In the genomic region with DNA sequence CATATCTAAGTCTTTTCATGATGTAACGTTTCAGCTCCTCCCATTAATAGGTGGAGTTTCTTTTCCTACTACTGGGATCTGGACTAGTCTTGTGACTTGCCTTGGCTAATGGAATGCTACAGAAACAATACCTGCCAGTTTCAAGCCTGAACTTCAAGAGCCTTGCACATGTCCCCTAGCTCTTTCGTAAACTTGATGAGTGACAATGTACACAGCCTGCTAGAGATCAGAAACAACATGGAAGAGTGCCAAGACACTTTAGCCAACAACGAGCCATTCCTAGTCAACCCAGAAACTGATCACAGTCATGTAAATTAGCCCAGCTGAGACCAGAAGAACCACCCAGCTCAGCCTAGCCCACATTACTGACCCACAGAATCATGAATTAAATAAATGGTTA, we compare ENCODE assay signal across 1 cellular context.
TF ChIP-seq lines count a peak whose summit lies in the region.

No MANE protein-coding gene starts in this region.

TF ChIP-seq in HepG2, 621 proteins besides CTCF, POLR2A, EP300 and RAD21 (continued from another document and continues in another):
- TF ChIP-seq, protein P1, sequence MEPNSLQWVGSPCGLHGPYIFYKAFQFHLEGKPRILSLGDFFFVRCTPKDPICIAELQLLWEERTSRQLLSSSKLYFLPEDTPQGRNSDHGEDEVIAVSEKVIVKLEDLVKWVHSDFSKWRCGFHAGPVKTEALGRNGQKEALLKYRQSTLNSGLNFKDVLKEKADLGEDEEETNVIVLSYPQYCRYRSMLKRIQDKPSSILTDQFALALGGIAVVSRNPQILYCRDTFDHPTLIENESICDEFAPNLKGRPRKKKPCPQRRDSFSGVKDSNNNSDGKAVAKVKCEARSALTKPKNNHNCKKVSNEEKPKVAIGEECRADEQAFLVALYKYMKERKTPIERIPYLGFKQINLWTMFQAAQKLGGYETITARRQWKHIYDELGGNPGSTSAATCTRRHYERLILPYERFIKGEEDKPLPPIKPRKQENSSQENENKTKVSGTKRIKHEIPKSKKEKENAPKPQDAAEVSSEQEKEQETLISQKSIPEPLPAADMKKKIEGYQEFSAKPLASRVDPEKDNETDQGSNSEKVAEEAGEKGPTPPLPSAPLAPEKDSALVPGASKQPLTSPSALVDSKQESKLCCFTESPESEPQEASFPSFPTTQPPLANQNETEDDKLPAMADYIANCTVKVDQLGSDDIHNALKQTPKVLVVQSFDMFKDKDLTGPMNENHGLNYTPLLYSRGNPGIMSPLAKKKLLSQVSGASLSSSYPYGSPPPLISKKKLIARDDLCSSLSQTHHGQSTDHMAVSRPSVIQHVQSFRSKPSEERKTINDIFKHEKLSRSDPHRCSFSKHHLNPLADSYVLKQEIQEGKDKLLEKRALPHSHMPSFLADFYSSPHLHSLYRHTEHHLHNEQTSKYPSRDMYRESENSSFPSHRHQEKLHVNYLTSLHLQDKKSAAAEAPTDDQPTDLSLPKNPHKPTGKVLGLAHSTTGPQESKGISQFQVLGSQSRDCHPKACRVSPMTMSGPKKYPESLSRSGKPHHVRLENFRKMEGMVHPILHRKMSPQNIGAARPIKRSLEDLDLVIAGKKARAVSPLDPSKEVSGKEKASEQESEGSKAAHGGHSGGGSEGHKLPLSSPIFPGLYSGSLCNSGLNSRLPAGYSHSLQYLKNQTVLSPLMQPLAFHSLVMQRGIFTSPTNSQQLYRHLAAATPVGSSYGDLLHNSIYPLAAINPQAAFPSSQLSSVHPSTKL (CRISPR knock-in tag; IDR thresholded peaks at IDR 0.05), result peak; percentile 89
- peak; percentile 88; the same call in 1 of the 2 replicates for TF ChIP-seq HMG20A (CRISPR knock-in tag; IDR thresholded peaks at IDR 0.05; ENCODE audit: borderline replicate concordance)
- TF ChIP-seq, protein P2, sequence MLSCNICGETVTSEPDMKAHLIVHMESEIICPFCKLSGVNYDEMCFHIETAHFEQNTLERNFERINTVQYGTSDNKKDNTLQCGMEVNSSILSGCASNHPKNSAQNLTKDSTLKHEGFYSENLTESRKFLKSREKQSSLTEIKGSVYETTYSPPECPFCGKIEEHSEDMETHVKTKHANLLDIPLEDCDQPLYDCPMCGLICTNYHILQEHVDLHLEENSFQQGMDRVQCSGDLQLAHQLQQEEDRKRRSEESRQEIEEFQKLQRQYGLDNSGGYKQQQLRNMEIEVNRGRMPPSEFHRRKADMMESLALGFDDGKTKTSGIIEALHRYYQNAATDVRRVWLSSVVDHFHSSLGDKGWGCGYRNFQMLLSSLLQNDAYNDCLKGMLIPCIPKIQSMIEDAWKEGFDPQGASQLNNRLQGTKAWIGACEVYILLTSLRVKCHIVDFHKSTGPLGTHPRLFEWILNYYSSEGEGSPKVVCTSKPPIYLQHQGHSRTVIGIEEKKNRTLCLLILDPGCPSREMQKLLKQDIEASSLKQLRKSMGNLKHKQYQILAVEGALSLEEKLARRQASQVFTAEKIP (CRISPR knock-in tag; IDR thresholded peaks at IDR 0.05; ENCODE audit: borderline replicate concordance), result no peak
- no peak for TF ChIP-seq ZNF20 (CRISPR knock-in tag; IDR thresholded peaks at IDR 0.05)
- TF ChIP-seq DNMT3B (CRISPR knock-in tag; conservative IDR thresholded peaks at IDR 0.05), result 0 out of 2 replicates have a peak, but pooled peaks have one; percentile 79
- peak; percentile 69; the same call in 1 of the 2 replicates for TF ChIP-seq ISL2 (CRISPR knock-in tag; IDR thresholded peaks at IDR 0.05)
- peak; percentile 21; the same call in 1 of the 2 replicates for TF ChIP-seq GATAD1 (CRISPR knock-in tag; IDR thresholded peaks at IDR 0.05)
- TF ChIP-seq ZNF614 (CRISPR knock-in tag; IDR thresholded peaks at IDR 0.05; ENCODE audit: borderline replicate concordance), result peak; percentile 92
- TF ChIP-seq FOSL2 (CRISPR knock-in tag; IDR thresholded peaks at IDR 0.05), result peak; percentile 81
- TF ChIP-seq PPARG (CRISPR knock-in tag; conservative IDR thresholded peaks at IDR 0.05), result 0 out of 2 replicates have a peak, but pooled peaks have one; percentile 20
- TF ChIP-seq FOXJ3 (CRISPR knock-in tag; IDR thresholded peaks at IDR 0.05; ENCODE audit: borderline replicate concordance), result peak; percentile 47; the same call in 1 of the 2 replicates
- peak in 1 of 2 experiments; percentile 49; a peak in 1 of 4 replicates for TF ChIP-seq KLF16 (CRISPR knock-in tag; IDR thresholded peaks at IDR 0.05)
- TF ChIP-seq SP5 (CRISPR knock-in tag; IDR thresholded peaks at IDR 0.05; ENCODE audit: borderline replicate concordance, low read depth), result peak; percentile 25; the same call in 1 of the 2 replicates
- TF ChIP-seq, protein P3, sequence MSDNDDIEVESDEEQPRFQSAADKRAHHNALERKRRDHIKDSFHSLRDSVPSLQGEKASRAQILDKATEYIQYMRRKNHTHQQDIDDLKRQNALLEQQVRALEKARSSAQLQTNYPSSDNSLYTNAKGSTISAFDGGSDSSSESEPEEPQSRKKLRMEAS (IDR thresholded peaks at IDR 0.05), result peak; percentile 68; the same call in 1 of the 2 replicates
- TF ChIP-seq, protein P4, sequence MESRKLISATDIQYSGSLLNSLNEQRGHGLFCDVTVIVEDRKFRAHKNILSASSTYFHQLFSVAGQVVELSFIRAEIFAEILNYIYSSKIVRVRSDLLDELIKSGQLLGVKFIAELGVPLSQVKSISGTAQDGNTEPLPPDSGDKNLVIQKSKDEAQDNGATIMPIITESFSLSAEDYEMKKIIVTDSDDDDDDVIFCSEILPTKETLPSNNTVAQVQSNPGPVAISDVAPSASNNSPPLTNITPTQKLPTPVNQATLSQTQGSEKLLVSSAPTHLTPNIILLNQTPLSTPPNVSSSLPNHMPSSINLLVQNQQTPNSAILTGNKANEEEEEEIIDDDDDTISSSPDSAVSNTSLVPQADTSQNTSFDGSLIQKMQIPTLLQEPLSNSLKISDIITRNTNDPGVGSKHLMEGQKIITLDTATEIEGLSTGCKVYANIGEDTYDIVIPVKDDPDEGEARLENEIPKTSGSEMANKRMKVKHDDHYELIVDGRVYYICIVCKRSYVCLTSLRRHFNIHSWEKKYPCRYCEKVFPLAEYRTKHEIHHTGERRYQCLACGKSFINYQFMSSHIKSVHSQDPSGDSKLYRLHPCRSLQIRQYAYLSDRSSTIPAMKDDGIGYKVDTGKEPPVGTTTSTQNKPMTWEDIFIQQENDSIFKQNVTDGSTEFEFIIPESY (CRISPR knock-in tag; IDR thresholded peaks at IDR 0.05), result peak; percentile 14; the same call in 1 of the 2 replicates
- TF ChIP-seq ZNF343 (CRISPR knock-in tag; IDR thresholded peaks at IDR 0.05), result no peak
- no peak for TF ChIP-seq SAFB2 (CRISPR knock-in tag; IDR thresholded peaks at IDR 0.05; ENCODE audit: borderline replicate concordance, low read depth)
- TF ChIP-seq RXRB (CRISPR knock-in tag; IDR thresholded peaks at IDR 0.05; ENCODE audit: borderline replicate concordance), result peak; percentile 68; the same call in 1 of the 2 replicates
- peak; percentile 91; the same call in 1 of the 2 replicates for TF ChIP-seq FOXK1 (CRISPR knock-in tag; IDR thresholded peaks at IDR 0.05; ENCODE audit: borderline replicate concordance, low read depth)
- TF ChIP-seq, protein P5, sequence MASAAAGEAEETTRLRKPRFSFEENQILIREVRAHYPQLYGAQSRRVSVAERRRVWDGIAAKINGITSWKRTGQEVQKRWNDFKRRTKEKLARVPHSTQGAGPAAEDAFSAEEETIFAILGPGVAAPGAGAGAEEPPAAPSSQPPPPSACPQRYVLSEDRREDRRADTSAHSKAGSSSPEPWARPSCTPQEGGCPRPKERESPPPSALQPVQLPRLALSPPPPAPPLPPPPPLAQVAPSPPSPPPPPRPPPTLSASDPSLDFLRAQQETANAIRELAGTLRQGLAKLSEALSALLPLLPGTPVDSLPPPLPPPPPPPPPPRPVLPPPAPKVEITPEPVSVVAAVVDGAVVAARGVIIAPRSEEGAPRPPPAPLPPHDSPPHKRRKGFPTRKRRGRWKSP (CRISPR knock-in tag; IDR thresholded peaks at IDR 0.05), result peak; percentile 38; the same call in 1 of the 2 replicates
- peak; percentile 97 for TF ChIP-seq FOXA3 (CRISPR knock-in tag; IDR thresholded peaks at IDR 0.05)
- peak; percentile 43; the same call in 1 of the 2 replicates for TF ChIP-seq SATB2 (CRISPR knock-in tag; IDR thresholded peaks at IDR 0.05)
- 0 out of 2 replicates have a peak, but pooled peaks have one; percentile 9 for TF ChIP-seq ATF7 (IDR thresholded peaks at IDR 0.05)
- TF ChIP-seq ATF7 (CRISPR knock-in tag; IDR thresholded peaks at IDR 0.05), result no peak
- peak; percentile 72 for TF ChIP-seq SAP130 (CRISPR knock-in tag; IDR thresholded peaks at IDR 0.05; ENCODE audit: low read depth)
- peak; percentile 77; the same call in 1 of the 2 replicates for TF ChIP-seq SOX13 (IDR thresholded peaks at IDR 0.05)
- TF ChIP-seq SOX13 (CRISPR knock-in tag; conservative IDR thresholded peaks at IDR 0.05 in 1 of 2, IDR thresholded peaks at IDR 0.05 in 1 of 2), result peak in 1 of 2 experiments; percentile 95; a peak in 2 of 4 replicates
- TF ChIP-seq, protein P6, sequence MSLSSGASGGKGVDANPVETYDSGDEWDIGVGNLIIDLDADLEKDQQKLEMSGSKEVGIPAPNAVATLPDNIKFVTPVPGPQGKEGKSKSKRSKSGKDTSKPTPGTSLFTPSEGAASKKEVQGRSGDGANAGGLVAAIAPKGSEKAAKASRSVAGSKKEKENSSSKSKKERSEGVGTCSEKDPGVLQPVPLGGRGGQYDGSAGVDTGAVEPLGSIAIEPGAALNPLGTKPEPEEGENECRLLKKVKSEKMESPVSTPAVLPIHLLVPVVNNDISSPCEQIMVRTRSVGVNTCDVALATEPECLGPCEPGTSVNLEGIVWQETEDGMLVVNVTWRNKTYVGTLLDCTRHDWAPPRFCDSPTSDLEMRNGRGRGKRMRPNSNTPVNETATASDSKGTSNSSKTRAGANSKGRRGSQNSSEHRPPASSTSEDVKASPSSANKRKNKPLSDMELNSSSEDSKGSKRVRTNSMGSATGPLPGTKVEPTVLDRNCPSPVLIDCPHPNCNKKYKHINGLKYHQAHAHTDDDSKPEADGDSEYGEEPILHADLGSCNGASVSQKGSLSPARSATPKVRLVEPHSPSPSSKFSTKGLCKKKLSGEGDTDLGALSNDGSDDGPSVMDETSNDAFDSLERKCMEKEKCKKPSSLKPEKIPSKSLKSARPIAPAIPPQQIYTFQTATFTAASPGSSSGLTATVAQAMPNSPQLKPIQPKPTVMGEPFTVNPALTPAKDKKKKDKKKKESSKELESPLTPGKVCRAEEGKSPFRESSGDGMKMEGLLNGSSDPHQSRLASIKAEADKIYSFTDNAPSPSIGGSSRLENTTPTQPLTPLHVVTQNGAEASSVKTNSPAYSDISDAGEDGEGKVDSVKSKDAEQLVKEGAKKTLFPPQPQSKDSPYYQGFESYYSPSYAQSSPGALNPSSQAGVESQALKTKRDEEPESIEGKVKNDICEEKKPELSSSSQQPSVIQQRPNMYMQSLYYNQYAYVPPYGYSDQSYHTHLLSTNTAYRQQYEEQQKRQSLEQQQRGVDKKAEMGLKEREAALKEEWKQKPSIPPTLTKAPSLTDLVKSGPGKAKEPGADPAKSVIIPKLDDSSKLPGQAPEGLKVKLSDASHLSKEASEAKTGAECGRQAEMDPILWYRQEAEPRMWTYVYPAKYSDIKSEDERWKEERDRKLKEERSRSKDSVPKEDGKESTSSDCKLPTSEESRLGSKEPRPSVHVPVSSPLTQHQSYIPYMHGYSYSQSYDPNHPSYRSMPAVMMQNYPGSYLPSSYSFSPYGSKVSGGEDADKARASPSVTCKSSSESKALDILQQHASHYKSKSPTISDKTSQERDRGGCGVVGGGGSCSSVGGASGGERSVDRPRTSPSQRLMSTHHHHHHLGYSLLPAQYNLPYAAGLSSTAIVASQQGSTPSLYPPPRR (CRISPR knock-in tag; IDR thresholded peaks at IDR 0.05; ENCODE audit: borderline replicate concordance), result peak; percentile 23; the same call in 1 of the 2 replicates
- TF ChIP-seq GATAD2A (CRISPR knock-in tag; IDR thresholded peaks at IDR 0.05), result peak; percentile 88
- TF ChIP-seq NFYC (CRISPR knock-in tag; IDR thresholded peaks at IDR 0.05), result 0 out of 2 replicates have a peak, but pooled peaks have one; percentile 6
- TF ChIP-seq IRF2 (CRISPR knock-in tag; IDR thresholded peaks at IDR 0.05), result peak; percentile 45; the same call in 1 of the 2 replicates
- TF ChIP-seq ZMYM4 (CRISPR knock-in tag; IDR thresholded peaks at IDR 0.05), result peak; percentile 76
- peak; percentile 40 for TF ChIP-seq SKI (IDR thresholded peaks at IDR 0.05; ENCODE audit: partially characterized antibody)
- TF ChIP-seq CREM (IDR thresholded peaks at IDR 0.05), result peak; percentile 37; the same call in 1 of the 2 replicates
- no peak for TF ChIP-seq CREM (CRISPR knock-in tag; IDR thresholded peaks at IDR 0.05)
- TF ChIP-seq, protein P7, sequence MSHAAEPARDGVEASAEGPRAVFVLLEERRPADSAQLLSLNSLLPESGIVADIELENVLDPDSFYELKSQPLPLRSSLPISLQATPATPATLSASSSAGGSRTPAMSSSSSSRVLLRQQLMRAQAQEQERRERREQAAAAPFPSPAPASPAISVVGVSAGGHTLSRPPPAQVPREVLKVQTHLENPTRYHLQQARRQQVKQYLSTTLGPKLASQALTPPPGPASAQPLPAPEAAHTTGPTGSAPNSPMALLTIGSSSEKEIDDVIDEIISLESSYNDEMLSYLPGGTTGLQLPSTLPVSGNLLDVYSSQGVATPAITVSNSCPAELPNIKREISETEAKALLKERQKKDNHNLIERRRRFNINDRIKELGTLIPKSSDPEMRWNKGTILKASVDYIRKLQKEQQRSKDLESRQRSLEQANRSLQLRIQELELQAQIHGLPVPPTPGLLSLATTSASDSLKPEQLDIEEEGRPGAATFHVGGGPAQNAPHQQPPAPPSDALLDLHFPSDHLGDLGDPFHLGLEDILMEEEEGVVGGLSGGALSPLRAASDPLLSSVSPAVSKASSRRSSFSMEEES (CRISPR knock-in tag; IDR thresholded peaks at IDR 0.05), result peak; percentile 93
- TF ChIP-seq, protein P8, sequence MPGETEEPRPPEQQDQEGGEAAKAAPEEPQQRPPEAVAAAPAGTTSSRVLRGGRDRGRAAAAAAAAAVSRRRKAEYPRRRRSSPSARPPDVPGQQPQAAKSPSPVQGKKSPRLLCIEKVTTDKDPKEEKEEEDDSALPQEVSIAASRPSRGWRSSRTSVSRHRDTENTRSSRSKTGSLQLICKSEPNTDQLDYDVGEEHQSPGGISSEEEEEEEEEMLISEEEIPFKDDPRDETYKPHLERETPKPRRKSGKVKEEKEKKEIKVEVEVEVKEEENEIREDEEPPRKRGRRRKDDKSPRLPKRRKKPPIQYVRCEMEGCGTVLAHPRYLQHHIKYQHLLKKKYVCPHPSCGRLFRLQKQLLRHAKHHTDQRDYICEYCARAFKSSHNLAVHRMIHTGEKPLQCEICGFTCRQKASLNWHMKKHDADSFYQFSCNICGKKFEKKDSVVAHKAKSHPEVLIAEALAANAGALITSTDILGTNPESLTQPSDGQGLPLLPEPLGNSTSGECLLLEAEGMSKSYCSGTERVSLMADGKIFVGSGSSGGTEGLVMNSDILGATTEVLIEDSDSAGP (CRISPR knock-in tag; IDR thresholded peaks at IDR 0.05; ENCODE audit: borderline replicate concordance), result no peak
- TF ChIP-seq ZNF577 (CRISPR knock-in tag; IDR thresholded peaks at IDR 0.05; ENCODE audit: borderline replicate concordance, low read depth), result no peak
- no peak for TF ChIP-seq ZNF563 (CRISPR knock-in tag; IDR thresholded peaks at IDR 0.05)
- no peak for TF ChIP-seq SP2 (CRISPR knock-in tag; IDR thresholded peaks at IDR 0.05)
- TF ChIP-seq ZNF331 (CRISPR knock-in tag; IDR thresholded peaks at IDR 0.05), result peak; percentile 100
